Comparison of ENCODE assay signal across 27 cellular contexts in genomic region chr15:70967646-70968045, GRCh38.
"Had no signal": no experiment of that assay in that cellular context is flagged by ENCODE, and none has a peak within 500 bp of the region (broad histone marks: within the 10 kb centered on the region; RNA-seq: fewer than 3 reads in every experiment).

No MANE protein-coding gene starts in this region.

- H3K4me1 ChIP-seq: pancreas, prostate gland, right lobe of liver, sigmoid colon, spleen, suprapubic skin, testis, tibial nerve, upper lobe of left lung, vagina had no signal

- H3K27ac ChIP-seq: neutrophil, pancreas, prostate gland, right lobe of liver, sigmoid colon, skin epidermis, spleen, suprapubic skin, testis, tibial nerve, upper lobe of left lung, vagina had no signal

- H3K27me3 ChIP-seq: neutrophil, pancreas, right lobe of liver, sigmoid colon, spleen, suprapubic skin, testis, tibial nerve, upper lobe of left lung, vagina had no signal

- H3K4me2 ChIP-seq: smooth muscle cell had no signal

- H3K4me3 ChIP-seq: pancreas, prostate gland, right lobe of liver, sigmoid colon, skin epidermis, smooth muscle cell, spleen, suprapubic skin, testis, tibial nerve, upper lobe of left lung, vagina had no signal

- H3K36me3 ChIP-seq: neutrophil, pancreas, prostate gland, right lobe of liver, spleen, suprapubic skin, upper lobe of left lung, vagina had no signal

- H3K9me3 ChIP-seq: neutrophil, pancreas, prostate gland, right lobe of liver, sigmoid colon, suprapubic skin, testis, upper lobe of left lung, vagina had no signal

- DNase-seq: naive thymus-derived CD8-positive, alpha-beta T cell; nephron progenitor cell; nucleus accumbens; pancreas; right cardiac atrium; right lobe of liver; sigmoid colon; spleen; stimulated activated CD4-positive, alpha-beta T cell treated with anti-CD3 and anti-CD28 coated beads, Interleukin-12 subunit alpha, Interleukin-12 subunit beta, amount 100 ng/mL, for 4 hours; stimulated activated CD4-positive, alpha-beta T cell treated with anti-CD3 and anti-CD28 coated beads, Interleukin-1b, Interleukin-23, amount 100 ng/mL, for 48 hours; stimulated activated CD4-positive, alpha-beta T cell treated with anti-CD3 and anti-CD28 coated beads, Interleukin-4, amount 100 ng/mL, for 1 hour; stimulated activated CD4-positive, alpha-beta T cell treated with anti-CD3 and anti-CD28 coated beads, Interleukin-4, amount 100 ng/mL, for 4 hours; stimulated activated CD8-positive, alpha-beta memory T cell treated with anti-CD3 and anti-CD28 coated beads, Interleukin-4, amount 100 ng/mL, for 48 hours; stimulated activated naive CD4-positive, alpha-beta T cell; stimulated activated naive CD8-positive, alpha-beta T cell treated with anti-CD3 and anti-CD28 coated beads, Interleukin-15, amount 100 ng/mL, for 72 hours; stimulated activated naive CD8-positive, alpha-beta T cell treated with anti-CD3 and anti-CD28 coated beads, Interleukin-15, Interleukin-2, amounts not matched to agents 100 U/mL and 50 U/mL, for 24 hours; substantia nigra; testis; trophoblast cell; upper lobe of left lung had no signal
